In genomic region chr4:78557841-78558240, GRCh38 we compare ENCODE assay signal across 1 cellular context.
TF ChIP-seq lines count a peak whose summit lies in the region.

No MANE protein-coding gene starts in this region.

TF ChIP-seq in A549, 52 proteins besides CTCF, POLR2A, EP300 and RAD21 (continued from another document):
- no peak for TF ChIP-seq TP53 (CRISPR knock-in tag; IDR thresholded peaks at IDR 0.05)
